ENCODE assay signal across 1 cellular context in the genomic region with DNA sequence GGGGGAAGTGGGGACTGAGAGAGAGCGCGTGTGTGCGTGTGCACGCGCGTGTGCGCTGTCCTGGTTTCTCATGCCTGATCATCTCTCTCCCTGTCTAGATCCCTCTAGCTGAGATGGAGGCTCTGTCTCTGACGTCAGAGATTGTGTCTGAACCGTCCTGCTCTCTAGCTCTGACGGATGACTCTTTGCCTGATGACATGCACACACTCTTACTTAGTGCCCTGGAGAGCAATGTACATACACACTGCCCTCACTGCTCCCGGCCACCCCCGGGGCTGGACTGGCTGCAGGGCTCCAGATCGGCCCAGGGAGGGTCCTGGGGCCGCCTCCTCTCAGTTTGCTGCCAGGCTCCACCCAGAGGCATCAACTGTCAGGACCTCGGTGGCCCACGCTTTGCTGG.
TF ChIP-seq lines count a peak whose summit lies in the region.

No MANE protein-coding gene starts in this region.

TF ChIP-seq in GM23338, 12 proteins besides CTCF, POLR2A, EP300 and RAD21 (continued from another document):
- TF ChIP-seq, protein P1, sequence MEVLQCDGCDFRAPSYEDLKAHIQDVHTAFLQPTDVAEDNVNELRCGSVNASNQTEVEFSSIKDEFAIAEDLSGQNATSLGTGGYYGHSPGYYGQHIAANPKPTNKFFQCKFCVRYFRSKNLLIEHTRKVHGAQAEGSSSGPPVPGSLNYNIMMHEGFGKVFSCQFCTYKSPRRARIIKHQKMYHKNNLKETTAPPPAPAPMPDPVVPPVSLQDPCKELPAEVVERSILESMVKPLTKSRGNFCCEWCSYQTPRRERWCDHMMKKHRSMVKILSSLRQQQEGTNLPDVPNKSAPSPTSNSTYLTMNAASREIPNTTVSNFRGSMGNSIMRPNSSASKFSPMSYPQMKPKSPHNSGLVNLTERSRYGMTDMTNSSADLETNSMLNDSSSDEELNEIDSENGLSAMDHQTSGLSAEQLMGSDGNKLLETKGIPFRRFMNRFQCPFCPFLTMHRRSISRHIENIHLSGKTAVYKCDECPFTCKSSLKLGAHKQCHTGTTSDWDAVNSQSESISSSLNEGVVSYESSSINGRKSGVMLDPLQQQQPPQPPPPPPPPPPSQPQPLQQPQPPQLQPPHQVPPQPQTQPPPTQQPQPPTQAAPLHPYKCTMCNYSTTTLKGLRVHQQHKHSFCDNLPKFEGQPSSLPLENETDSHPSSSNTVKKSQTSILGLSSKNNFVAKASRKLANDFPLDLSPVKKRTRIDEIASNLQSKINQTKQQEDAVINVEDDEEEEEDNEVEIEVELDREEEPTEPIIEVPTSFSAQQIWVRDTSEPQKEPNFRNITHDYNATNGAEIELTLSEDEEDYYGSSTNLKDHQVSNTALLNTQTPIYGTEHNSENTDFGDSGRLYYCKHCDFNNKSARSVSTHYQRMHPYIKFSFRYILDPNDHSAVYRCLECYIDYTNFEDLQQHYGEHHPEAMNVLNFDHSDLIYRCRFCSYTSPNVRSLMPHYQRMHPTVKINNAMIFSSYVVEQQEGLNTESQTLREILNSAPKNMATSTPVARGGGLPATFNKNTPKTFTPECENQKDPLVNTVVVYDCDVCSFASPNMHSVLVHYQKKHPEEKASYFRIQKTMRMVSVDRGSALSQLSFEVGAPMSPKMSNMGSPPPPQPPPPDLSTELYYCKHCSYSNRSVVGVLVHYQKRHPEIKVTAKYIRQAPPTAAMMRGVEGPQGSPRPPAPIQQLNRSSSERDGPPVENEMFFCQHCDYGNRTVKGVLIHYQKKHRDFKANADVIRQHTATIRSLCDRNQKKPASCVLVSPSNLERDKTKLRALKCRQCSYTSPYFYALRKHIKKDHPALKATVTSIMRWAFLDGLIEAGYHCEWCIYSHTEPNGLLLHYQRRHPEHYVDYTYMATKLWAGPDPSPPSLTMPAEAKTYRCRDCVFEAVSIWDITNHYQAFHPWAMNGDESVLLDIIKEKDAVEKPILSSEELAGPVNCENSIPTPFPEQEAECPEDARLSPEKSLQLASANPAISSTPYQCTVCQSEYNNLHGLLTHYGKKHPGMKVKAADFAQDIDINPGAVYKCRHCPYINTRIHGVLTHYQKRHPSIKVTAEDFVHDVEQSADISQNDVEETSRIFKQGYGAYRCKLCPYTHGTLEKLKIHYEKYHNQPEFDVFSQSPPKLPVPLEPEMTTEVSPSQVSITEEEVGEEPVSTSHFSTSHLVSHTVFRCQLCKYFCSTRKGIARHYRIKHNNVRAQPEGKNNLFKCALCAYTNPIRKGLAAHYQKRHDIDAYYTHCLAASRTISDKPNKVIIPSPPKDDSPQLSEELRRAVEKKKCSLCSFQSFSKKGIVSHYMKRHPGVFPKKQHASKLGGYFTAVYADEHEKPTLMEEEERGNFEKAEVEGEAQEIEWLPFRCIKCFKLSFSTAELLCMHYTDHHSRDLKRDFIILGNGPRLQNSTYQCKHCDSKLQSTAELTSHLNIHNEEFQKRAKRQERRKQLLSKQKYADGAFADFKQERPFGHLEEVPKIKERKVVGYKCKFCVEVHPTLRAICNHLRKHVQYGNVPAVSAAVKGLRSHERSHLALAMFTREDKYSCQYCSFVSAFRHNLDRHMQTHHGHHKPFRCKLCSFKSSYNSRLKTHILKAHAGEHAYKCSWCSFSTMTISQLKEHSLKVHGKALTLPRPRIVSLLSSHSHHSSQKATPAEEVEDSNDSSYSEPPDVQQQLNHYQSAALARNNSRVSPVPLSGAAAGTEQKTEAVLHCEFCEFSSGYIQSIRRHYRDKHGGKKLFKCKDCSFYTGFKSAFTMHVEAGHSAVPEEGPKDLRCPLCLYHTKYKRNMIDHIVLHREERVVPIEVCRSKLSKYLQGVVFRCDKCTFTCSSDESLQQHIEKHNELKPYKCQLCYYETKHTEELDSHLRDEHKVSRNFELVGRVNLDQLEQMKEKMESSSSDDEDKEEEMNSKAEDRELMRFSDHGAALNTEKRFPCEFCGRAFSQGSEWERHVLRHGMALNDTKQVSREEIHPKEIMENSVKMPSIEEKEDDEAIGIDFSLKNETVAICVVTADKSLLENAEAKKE (CRISPR knock-in tag; IDR thresholded peaks at IDR 0.05), result no peak
- TF ChIP-seq JUNB (IDR thresholded peaks at IDR 0.05; ENCODE audit: unreplicated experiment) (no peak), CREB1 (CRISPR knock-in tag; IDR thresholded peaks at IDR 0.05; ENCODE audit: low read depth) (0 out of 2 replicates have a peak, but pooled peaks have one; percentile 51), POLR2AphosphoS5 (IDR thresholded peaks at IDR 0.05; ENCODE audit: low read depth) (no peak)
- TF ChIP-seq, protein P2, sequence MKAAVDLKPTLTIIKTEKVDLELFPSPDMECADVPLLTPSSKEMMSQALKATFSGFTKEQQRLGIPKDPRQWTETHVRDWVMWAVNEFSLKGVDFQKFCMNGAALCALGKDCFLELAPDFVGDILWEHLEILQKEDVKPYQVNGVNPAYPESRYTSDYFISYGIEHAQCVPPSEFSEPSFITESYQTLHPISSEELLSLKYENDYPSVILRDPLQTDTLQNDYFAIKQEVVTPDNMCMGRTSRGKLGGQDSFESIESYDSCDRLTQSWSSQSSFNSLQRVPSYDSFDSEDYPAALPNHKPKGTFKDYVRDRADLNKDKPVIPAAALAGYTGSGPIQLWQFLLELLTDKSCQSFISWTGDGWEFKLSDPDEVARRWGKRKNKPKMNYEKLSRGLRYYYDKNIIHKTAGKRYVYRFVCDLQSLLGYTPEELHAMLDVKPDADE (IDR thresholded peaks at IDR 0.05), result no peak
